Comparison of ENCODE assay signal across 18 cellular contexts in genomic region chr1:56056438-56057312, GRCh38.
DNase-seq lines count a peak whose midpoint lies in the region; ATAC-seq and TF ChIP-seq lines count a peak whose summit lies in the region.
"Had no signal": no experiment of that assay in that cellular context is flagged by ENCODE, and none has a peak within 500 bp of the region (broad histone marks: within the 10 kb centered on the region; RNA-seq: fewer than 3 reads in every experiment).

No MANE protein-coding gene starts in this region.

- 67% methylated on average over 3 of the region's 9 CpGs; no CpG with 5 or more reads in 1 of the 2 experiments for WGBS in IMR-90 (ENCODE audit: extremely low coverage in 2 of 2, insufficient read length in 1 of 2), 2 experiments
- WGBS in right lobe of liver (ENCODE audit: insufficient coverage, low coverage, low lambda C conversion rate, missing lambda C conversion rate) = 82% methylated on average over 8 of the region's 9 CpGs

- H2BK20ac ChIP-seq in IMR-90 (ENCODE audit: low read depth, low read length) = no peak overlapping the region

- no peak overlapping the region for H3K14ac ChIP-seq in IMR-90 (replicated peaks; ENCODE audit: low read depth, low read length)

- TF ChIP-seq RAD21 in IMR-90 (IDR thresholded peaks at IDR 0.05; ENCODE audit: low read length) = no peak

- no peak overlapping the region for H3K4me3 ChIP-seq in IMR-90 (ENCODE audit: insufficient read depth, low read depth, low read length)
- H3K4me3 ChIP-seq in choroid plexus epithelial cell (ENCODE audit: low read depth, low read length) = no peak overlapping the region
- H3K4me3 ChIP-seq in right lobe of liver = no peak overlapping the region
- H3K4me3 ChIP-seq: HAP-1, vagina had no signal

- POLR2A ChIA-PET in IMR-90 (lab: Charles Lee; ENCODE audit: unreplicated experiment) = no interaction called here

- BruUV-seq in IMR-90 (replicated peaks; lab: Mats Ljungman, UMichigan) = no TSS peak

- TF ChIP-seq CTCF in IMR-90 (conservative IDR thresholded peaks at IDR 0.05; ENCODE audit: low read depth, low read length) (no peak), choroid plexus epithelial cell (conservative IDR thresholded peaks at IDR 0.05; ENCODE audit: low read depth, low read length) (no peak), right lobe of liver (IDR thresholded peaks at IDR 0.05) (no peak)

- no peaks in the 10 kb centered on the region for H3K79me1 ChIP-seq in IMR-90 (ENCODE audit: low read depth in 1 of 2, low read length in 2 of 2)

- no peak overlapping the region for H3K18ac ChIP-seq in IMR-90 (ENCODE audit: low read depth, low read length)

- CTCF ChIA-PET in IMR-90 (lab: Yijun Ruan, JAX) = interaction anchor here (1.0 kb wide), 1 partner anchor 518 kb away, joined by 3 read pairs; no protein-coding TSS in a partner anchor

- H2AK9ac ChIP-seq in IMR-90 (replicated peaks; ENCODE audit: low read depth, low read length, poor library complexity) = no peak overlapping the region

- no peak overlapping the region for H3K56ac ChIP-seq in IMR-90 (ENCODE audit: extremely low read depth, insufficient read depth, low read length)

- no peak overlapping the region for H3K23ac ChIP-seq in IMR-90 (ENCODE audit: low read depth, low read length)

- no peak overlapping the region for H2AK5ac ChIP-seq in IMR-90 (ENCODE audit: low read depth, low read length)

- ATAC-seq in IMR-90 (ENCODE audit: low read depth) = no peak
- ATAC-seq in right lobe of liver = no peak
- no peak for ATAC-seq in GM18867 (IDR thresholded peaks at IDR 0.05; ENCODE audit: unreplicated experiment)
- no peak for ATAC-seq in GM18520 (IDR thresholded peaks at IDR 0.05; ENCODE audit: unreplicated experiment)

- H2BK5ac ChIP-seq in IMR-90 (ENCODE audit: low read depth, low read length, poor library complexity, severe bottlenecking) = no peak overlapping the region

- H3K4me1 ChIP-seq in IMR-90 (ENCODE audit: control insufficient read depth, insufficient read depth, low read length) (peaks cover 6% of the 10 kb centered on the region), right lobe of liver (no peaks in the 10 kb centered on the region)
- H3K4me1 ChIP-seq: HAP-1 had no signal

- no peak overlapping the region; the same call in 1 of the 2 replicates for H3K4me2 ChIP-seq in IMR-90 (ENCODE audit: low read depth, low read length)
- H3K4me2 ChIP-seq: KMS-11 had no signal

- H3K27ac ChIP-seq in IMR-90 (ENCODE audit: insufficient read depth, low read length) (no peak overlapping the region), right lobe of liver (no peak overlapping the region)
- H3K27ac ChIP-seq: KMS-11, vagina had no signal

- no peak overlapping the region for H2BK15ac ChIP-seq in IMR-90 (ENCODE audit: low read depth, low read length)

- H3K9me3 ChIP-seq in IMR-90 (ENCODE audit: control insufficient read depth, insufficient read depth, low read length) (peaks cover 2% of the 10 kb centered on the region), right lobe of liver (no peaks in the 10 kb centered on the region)
- H3K9me3 ChIP-seq: HAP-1, vagina had no signal

- dilution Hi-C loops in IMR-90 (cut with HindIII; ENCODE audit: low sequenced_read_pairs, unreplicated experiment) = no loop called here

- H2AFZ ChIP-seq in IMR-90 (replicated peaks; ENCODE audit: low read length, poor library complexity) = no peak overlapping the region

- TF ChIP-seq POLR2A in IMR-90 (IDR thresholded peaks at IDR 0.05; ENCODE audit: low read depth, low read length) (no peak), right lobe of liver (IDR thresholded peaks at IDR 0.05) (no peak)

- intact Hi-C loops in IMR-90 (cut with micrococcal nuclease) = no loop called here
- intact Hi-C loops in right lobe of liver (cut with DNase I) = no loop called here

- no peak overlapping the region for H4K5ac ChIP-seq in IMR-90 (ENCODE audit: low read depth, low read length)

- DNase-seq in A172 (ENCODE audit: low spot score) (peak; percentile 10), IMR-90 (peak; percentile 60), choroid plexus epithelial cell (ENCODE audit: low read depth) (peak; percentile 47), lung microvascular endothelial cell (ENCODE audit: low read depth in 2 of 2) (peak; percentile 32), right lobe of liver (no peak), NCI-H2171 treated with DMSO at 0.1 percent for 48 hours (lab: John Stamatoyannopoulos, UW) (no peak)
- DNase-seq: ACHN; caudate nucleus; COR-L47; GDM1; NCI-H1436; nephron progenitor cell; stimulated activated naive CD4-positive, alpha-beta T cell had no signal

- peaks cover 10% of the 10 kb centered on the region; the same call in 1 of the 2 replicates for H3K9me1 ChIP-seq in IMR-90 (ENCODE audit: insufficient read depth, low read length)

- H3K36me3 ChIP-seq in IMR-90 (ENCODE audit: control insufficient read depth, insufficient read depth, low read length) (no peaks in the 10 kb centered on the region), right lobe of liver (no peaks in the 10 kb centered on the region)
- H3K36me3 ChIP-seq: HAP-1, vagina had no signal

- no peak overlapping the region for H3K9ac ChIP-seq in IMR-90 (ENCODE audit: low read depth, low read length)
- H3K9ac ChIP-seq: KMS-11 had no signal

- no peak overlapping the region for H4K8ac ChIP-seq in IMR-90 (ENCODE audit: low read depth in 2 of 2, low read length in 2 of 2)

- in situ Hi-C loops in IMR-90 (cut with MboI; ENCODE audit: low sequenced_read_pairs) = no loop called here

- H4K20me1 ChIP-seq in IMR-90 (ENCODE audit: insufficient read depth, low read length) = no peaks in the 10 kb centered on the region

- no peak overlapping the region for H2BK120ac ChIP-seq in IMR-90 (ENCODE audit: low read depth, low read length)

- no peaks in the 10 kb centered on the region for H3K27me3 ChIP-seq in IMR-90 (ENCODE audit: control insufficient read depth, insufficient read depth, low read length)
- H3K27me3 ChIP-seq in right lobe of liver = no peaks in the 10 kb centered on the region
- H3K27me3 ChIP-seq: vagina had no signal

- H3K4ac ChIP-seq in IMR-90 (ENCODE audit: low read depth, low read length) = no peak overlapping the region

- H4K91ac ChIP-seq in IMR-90 (ENCODE audit: insufficient read depth, low read depth, low read length) = no peak overlapping the region

TF ChIP-seq in IMR-90, 13 proteins besides CTCF, POLR2A, EP300 and RAD21:
- peak; percentile 40; the same call in 1 of the 2 replicates for TF ChIP-seq CEBPB (IDR thresholded peaks at IDR 0.05; ENCODE audit: low read depth, low read length)
- TF ChIP-seq CHD1 (IDR thresholded peaks at IDR 0.05; ENCODE audit: low read depth, low read length) = no peak

Comparison
In these comparisons a context has a peak if more than half of its experiments do, and no peak if none do; other contexts are left out.
1. DNase-seq: peak in A172 (single experiment), IMR-90 (single experiment), choroid plexus epithelial cell (single experiment) and lung microvascular endothelial cell (2 of 2); none in right lobe of liver (0 of 3) and NCI-H2171 treated with DMSO at 0.1 percent for 48 hours (single experiment).